In the genomic region with DNA sequence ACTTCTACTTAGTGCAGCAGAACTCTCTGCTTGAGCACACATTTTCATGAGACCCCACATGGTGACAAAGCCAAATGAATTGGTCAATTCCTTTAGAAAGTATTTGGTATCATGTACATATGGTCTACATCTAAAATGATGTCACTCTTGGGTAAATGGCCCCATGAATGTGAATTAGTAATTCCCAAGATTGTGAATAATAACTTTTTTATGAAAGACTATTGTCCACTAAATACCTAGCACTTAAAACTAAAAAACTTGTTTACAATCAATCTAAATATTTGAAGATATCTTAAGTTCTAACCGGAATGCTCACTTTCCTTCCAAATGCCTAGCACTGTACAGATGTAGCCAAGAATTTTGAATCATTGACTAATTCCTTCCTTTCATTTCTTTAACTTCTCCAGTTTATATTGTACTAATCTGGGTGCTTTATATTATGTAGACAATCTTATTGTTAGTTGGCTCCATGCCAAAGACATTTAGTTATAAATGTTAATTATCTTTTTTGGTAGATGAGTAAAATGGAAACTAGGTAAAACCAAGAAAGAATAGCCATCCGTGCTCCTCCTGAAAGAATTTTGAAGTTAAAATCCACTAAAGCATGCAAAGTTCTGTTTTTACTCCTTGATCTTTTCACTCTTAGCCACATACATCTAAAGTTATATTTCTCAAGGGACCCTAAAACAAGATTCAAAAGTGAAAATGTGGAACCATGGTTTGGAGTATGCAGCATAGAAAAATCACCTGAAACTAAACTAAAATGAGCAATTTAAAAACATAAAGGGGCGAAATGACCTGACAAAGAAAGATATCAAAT, we compare ENCODE assay signal across 13 cellular contexts.
DNase-seq lines count a peak whose midpoint lies in the region; ATAC-seq and TF ChIP-seq lines count a peak whose summit lies in the region.
"Had no signal": no experiment of that assay in that cellular context is flagged by ENCODE, and none has a peak within 500 bp of the region (broad histone marks: within the 10 kb centered on the region; RNA-seq: fewer than 3 reads in every experiment).

No MANE protein-coding gene starts in this region.

- no peaks in the 10 kb centered on the region for H3K36me3 ChIP-seq in transverse colon
- no peaks in the 10 kb centered on the region for H3K36me3 ChIP-seq in thyroid gland
- H3K36me3 ChIP-seq: SJCRH30 had no signal

- intact Hi-C loops in transverse colon (cut with DNase I; ENCODE audit: low total_unique reads) (no loop called here), thyroid gland (cut with DNase I) (no loop called here), sciatic nerve (cut with DNase I) (no loop called here)

- DNase-seq in cardiac fibroblast (ENCODE audit: low read depth in 2 of 2), result peak; percentile 31 to 46
- no peak for DNase-seq in transverse colon
- no peak for DNase-seq in activated CD8-positive, alpha-beta T cell treated with anti-CD3 and anti-CD28 coated beads, Interleukin-2, amount 10 ng/mL, durations not matched to agents 7 days and 5 days
- no peak for DNase-seq in NCI-H1048 (lab: John Stamatoyannopoulos, UW)
- DNase-seq in thyroid gland, result no peak
- DNase-seq in sciatic nerve (ENCODE audit: low spot score), result no peak
- DNase-seq: activated effector memory CD4-positive, alpha-beta T cell treated with anti-CD3 and anti-CD28 coated beads, Interleukin-2, amount 50 U/mL, for 16 hours; CD8-positive, alpha-beta T cell; mammary epithelial cell; NCI-H2081 treated with DMSO at 0.1 percent for 48 hours; SJCRH30 had no signal

- POLR2A ChIA-PET in activated CD8-positive, alpha-beta T cell treated with anti-CD3 and anti-CD28 coated beads, Interleukin-2, amount 10 ng/mL, durations not matched to agents 7 days and 5 days (lab: Charles Lee), result no interaction called here

- peaks cover 2% of the 10 kb centered on the region for H3K27me3 Mint-ChIP-seq in activated CD8-positive, alpha-beta T cell treated with anti-CD3 and anti-CD28 coated beads, Interleukin-2, amount 10 ng/mL, durations not matched to agents 7 days and 5 days (ENCODE audit: low read depth)

- no peak overlapping the region for H3K4me3 ChIP-seq in cardiac fibroblast (replicated peaks in 1 of 2; ENCODE audit: low read depth in 2 of 2, low read length in 2 of 2)
- no peak overlapping the region for H3K4me3 ChIP-seq in transverse colon
- H3K4me3 ChIP-seq in thyroid gland (replicated peaks in 1 of 3), result no peak overlapping the region
- H3K4me3 ChIP-seq: SJCRH30 had no signal

- H3K27ac Mint-ChIP-seq in activated CD8-positive, alpha-beta T cell treated with anti-CD3 and anti-CD28 coated beads, Interleukin-2, amount 10 ng/mL, durations not matched to agents 7 days and 5 days, result no peak overlapping the region
- H3K27ac Mint-ChIP-seq: CD8-positive, alpha-beta T cell had no signal

- no peak for TF ChIP-seq CTCF in cardiac fibroblast (IDR thresholded peaks at IDR 0.05; ENCODE audit: low read depth, low read length)
- no peak for TF ChIP-seq CTCF in transverse colon (IDR thresholded peaks at IDR 0.05)
- TF ChIP-seq CTCF in thyroid gland (IDR thresholded peaks at IDR 0.05), result no peak

- no peaks in the 10 kb centered on the region for H3K4me1 Mint-ChIP-seq in activated CD8-positive, alpha-beta T cell treated with anti-CD3 and anti-CD28 coated beads, Interleukin-2, amount 10 ng/mL, durations not matched to agents 7 days and 5 days (ENCODE audit: low read depth)

- H3K4me3 Mint-ChIP-seq in activated CD8-positive, alpha-beta T cell treated with anti-CD3 and anti-CD28 coated beads, Interleukin-2, amount 10 ng/mL, durations not matched to agents 7 days and 5 days, result no peak overlapping the region
- H3K4me3 Mint-ChIP-seq: CD8-positive, alpha-beta T cell had no signal

- ATAC-seq in GM19395 (IDR thresholded peaks at IDR 0.05; ENCODE audit: unreplicated experiment) (peak; percentile 57), HG03066 (IDR thresholded peaks at IDR 0.05; ENCODE audit: low read depth, unreplicated experiment) (peak; percentile 49), sciatic nerve (no peak)
- ATAC-seq in activated CD8-positive, alpha-beta T cell treated with anti-CD3 and anti-CD28 coated beads, Interleukin-2, amount 10 ng/mL, durations not matched to agents 7 days and 5 days, result no peak
- ATAC-seq: CD8-positive, alpha-beta T cell had no signal

- no peaks in the 10 kb centered on the region for H3K36me3 Mint-ChIP-seq in activated CD8-positive, alpha-beta T cell treated with anti-CD3 and anti-CD28 coated beads, Interleukin-2, amount 10 ng/mL, durations not matched to agents 7 days and 5 days (ENCODE audit: low read depth)
- H3K36me3 Mint-ChIP-seq: CD8-positive, alpha-beta T cell had no signal

- in situ Hi-C loops in transverse colon (cut with MboI; ENCODE audit: low pct_ligation_motif_present in 1 of 4, low pct_unique_long_range_greater_than_20kb in 1 of 4, low sequenced_read_pairs in 3 of 4), result no loop called here

- H3K27me3 ChIP-seq in transverse colon (no peaks in the 10 kb centered on the region), thyroid gland (no peaks in the 10 kb centered on the region)
- H3K27me3 ChIP-seq: SJCRH30 had no signal

- no peaks in the 10 kb centered on the region for H3K9me3 ChIP-seq in transverse colon
- H3K9me3 ChIP-seq in thyroid gland, result no peaks in the 10 kb centered on the region
- H3K9me3 ChIP-seq: SJCRH30 had no signal

- H3K4me1 ChIP-seq in transverse colon (peaks cover 0 to 42% (median 19%) of the 10 kb centered on the region in 4 donors), thyroid gland (peaks cover 22 to 24% of the 10 kb centered on the region in 2 donors)
- H3K4me1 ChIP-seq: SJCRH30 had no signal

- H3K27ac ChIP-seq in transverse colon, result peak overlapping the region; percentile 22 to 70 (median 54)
- H3K27ac ChIP-seq in thyroid gland, result peak overlapping the region in 1 of 3 donors; percentile 19
- H3K27ac ChIP-seq: SJCRH30 had no signal

- TF ChIP-seq POLR2A in transverse colon (IDR thresholded peaks at IDR 0.05), result no peak
- no peak for TF ChIP-seq POLR2A in thyroid gland (IDR thresholded peaks at IDR 0.05)

- CTCF ChIA-PET in activated CD8-positive, alpha-beta T cell treated with anti-CD3 and anti-CD28 coated beads, Interleukin-2, amount 10 ng/mL, durations not matched to agents 7 days and 5 days (lab: Charles Lee), result no interaction called here

- WGBS in transverse colon (ENCODE audit: low coverage in 1 of 2), 2 donors, result 60 to 65% methylated on average over 3 of the region's 3 CpGs
- 74 to 88% methylated on average over 3 of the region's 3 CpGs for WGBS in thyroid gland, 2 donors

- no peaks in the 10 kb centered on the region for H3K9me3 Mint-ChIP-seq in activated CD8-positive, alpha-beta T cell treated with anti-CD3 and anti-CD28 coated beads, Interleukin-2, amount 10 ng/mL, durations not matched to agents 7 days and 5 days (ENCODE audit: insufficient read depth)
- H3K9me3 Mint-ChIP-seq: CD8-positive, alpha-beta T cell had no signal

- no peak for TF ChIP-seq EP300 in transverse colon (IDR thresholded peaks at IDR 0.05; ENCODE audit: low read depth)

Comparison
In these comparisons a context has a peak if more than half of its experiments do, and no peak if none do; other contexts are left out.
1. ATAC-seq: peak in GM19395 (single experiment) and HG03066 (single experiment); none in activated CD8-positive, alpha-beta T cell treated with anti-CD3 and anti-CD28 coated beads, Interleukin-2, amount 10 ng/mL, durations not matched to agents 7 days and 5 days (single experiment) and sciatic nerve (single experiment).
2. DNase-seq: peak in cardiac fibroblast (2 of 2); none in transverse colon (single experiment), activated CD8-positive, alpha-beta T cell treated with anti-CD3 and anti-CD28 coated beads, Interleukin-2, amount 10 ng/mL, durations not matched to agents 7 days and 5 days (single experiment), NCI-H1048 (single experiment), thyroid gland (0 of 2) and sciatic nerve (single experiment).